ENCODE assay signal across 1 cellular context in the genomic region with DNA sequence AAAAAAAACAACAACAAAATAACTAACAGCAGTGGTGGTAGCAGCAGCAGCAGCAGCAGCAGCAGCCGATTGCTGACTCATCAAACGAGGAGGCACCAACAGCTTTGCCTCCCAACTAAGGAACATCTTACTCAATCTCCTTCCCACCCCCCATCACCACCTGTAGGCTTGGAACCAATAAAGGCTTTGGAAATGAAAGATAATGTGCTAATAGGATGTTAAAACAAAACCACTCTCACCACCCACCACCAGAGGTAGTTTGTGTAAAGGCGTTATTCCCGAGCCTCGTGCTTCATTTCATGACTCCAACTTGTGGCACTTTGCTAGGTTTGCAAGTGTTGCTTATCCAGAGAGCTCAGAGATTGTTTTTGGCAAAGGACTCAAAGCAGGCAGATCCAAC.
A peak's percentile ranks its signal among the peaks of the same experiment; 100 is the strongest.
TF ChIP-seq lines count a peak whose summit lies in the region.

No MANE protein-coding gene starts in this region.

TF ChIP-seq in HepG2, 621 proteins besides CTCF, POLR2A, EP300 and RAD21 (continued from another document):
- TF ChIP-seq, protein P1, sequence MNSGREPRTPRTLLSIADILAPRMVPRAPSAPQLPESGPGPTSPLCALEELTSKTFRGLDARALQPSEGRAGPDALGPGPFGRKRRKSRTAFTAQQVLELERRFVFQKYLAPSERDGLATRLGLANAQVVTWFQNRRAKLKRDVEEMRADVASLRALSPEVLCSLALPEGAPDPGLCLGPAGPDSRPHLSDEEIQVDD (CRISPR knock-in tag; IDR thresholded peaks at IDR 0.05; ENCODE audit: borderline replicate concordance): no peak
- TF ChIP-seq MAFG (CRISPR knock-in tag; IDR thresholded peaks at IDR 0.05) (peak; percentile 49; the same call in 1 of the 2 replicates), ZFP82 (CRISPR knock-in tag; IDR thresholded peaks at IDR 0.05; ENCODE audit: borderline replicate concordance) (no peak), ZNF205 (CRISPR knock-in tag; IDR thresholded peaks at IDR 0.05) (no peak), SMAD9 (CRISPR knock-in tag; IDR thresholded peaks at IDR 0.05) (no peak), ZNF709 (CRISPR knock-in tag; IDR thresholded peaks at IDR 0.05) (no peak), FOXJ3 (CRISPR knock-in tag; IDR thresholded peaks at IDR 0.05; ENCODE audit: borderline replicate concordance) (no peak), JUN (CRISPR knock-in tag; IDR thresholded peaks at IDR 0.05) (no peak)
- TF ChIP-seq, protein P2, sequence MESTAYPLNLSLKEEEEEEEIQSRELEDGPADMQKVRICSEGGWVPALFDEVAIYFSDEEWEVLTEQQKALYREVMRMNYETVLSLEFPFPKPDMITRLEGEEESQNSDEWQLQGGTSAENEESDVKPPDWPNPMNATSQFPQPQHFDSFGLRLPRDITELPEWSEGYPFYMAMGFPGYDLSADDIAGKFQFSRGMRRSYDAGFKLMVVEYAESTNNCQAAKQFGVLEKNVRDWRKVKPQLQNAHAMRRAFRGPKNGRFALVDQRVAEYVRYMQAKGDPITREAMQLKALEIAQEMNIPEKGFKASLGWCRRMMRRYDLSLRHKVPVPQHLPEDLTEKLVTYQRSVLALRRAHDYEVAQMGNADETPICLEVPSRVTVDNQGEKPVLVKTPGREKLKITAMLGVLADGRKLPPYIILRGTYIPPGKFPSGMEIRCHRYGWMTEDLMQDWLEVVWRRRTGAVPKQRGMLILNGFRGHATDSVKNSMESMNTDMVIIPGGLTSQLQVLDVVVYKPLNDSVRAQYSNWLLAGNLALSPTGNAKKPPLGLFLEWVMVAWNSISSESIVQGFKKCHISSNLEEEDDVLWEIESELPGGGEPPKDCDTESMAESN (CRISPR knock-in tag; conservative IDR thresholded peaks at IDR 0.05): no peak
- TF ChIP-seq, protein P3, sequence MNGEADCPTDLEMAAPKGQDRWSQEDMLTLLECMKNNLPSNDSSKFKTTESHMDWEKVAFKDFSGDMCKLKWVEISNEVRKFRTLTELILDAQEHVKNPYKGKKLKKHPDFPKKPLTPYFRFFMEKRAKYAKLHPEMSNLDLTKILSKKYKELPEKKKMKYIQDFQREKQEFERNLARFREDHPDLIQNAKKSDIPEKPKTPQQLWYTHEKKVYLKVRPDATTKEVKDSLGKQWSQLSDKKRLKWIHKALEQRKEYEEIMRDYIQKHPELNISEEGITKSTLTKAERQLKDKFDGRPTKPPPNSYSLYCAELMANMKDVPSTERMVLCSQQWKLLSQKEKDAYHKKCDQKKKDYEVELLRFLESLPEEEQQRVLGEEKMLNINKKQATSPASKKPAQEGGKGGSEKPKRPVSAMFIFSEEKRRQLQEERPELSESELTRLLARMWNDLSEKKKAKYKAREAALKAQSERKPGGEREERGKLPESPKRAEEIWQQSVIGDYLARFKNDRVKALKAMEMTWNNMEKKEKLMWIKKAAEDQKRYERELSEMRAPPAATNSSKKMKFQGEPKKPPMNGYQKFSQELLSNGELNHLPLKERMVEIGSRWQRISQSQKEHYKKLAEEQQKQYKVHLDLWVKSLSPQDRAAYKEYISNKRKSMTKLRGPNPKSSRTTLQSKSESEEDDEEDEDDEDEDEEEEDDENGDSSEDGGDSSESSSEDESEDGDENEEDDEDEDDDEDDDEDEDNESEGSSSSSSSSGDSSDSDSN (CRISPR knock-in tag; IDR thresholded peaks at IDR 0.05): no peak
